ENCODE assay signal across 24 cellular contexts in genomic region chr1:68955424-68955823, GRCh38.
A peak's percentile ranks its signal among the peaks of the same experiment; 100 is the strongest.
DNase-seq lines count a peak whose midpoint lies in the region; ATAC-seq and TF ChIP-seq lines count a peak whose summit lies in the region.
"Had no signal": no experiment of that assay in that cellular context is flagged by ENCODE, and none has a peak within 500 bp of the region (broad histone marks: within the 10 kb centered on the region; RNA-seq: fewer than 3 reads in every experiment).

No MANE protein-coding gene starts in this region.

- H3K36me3 ChIP-seq in mammary epithelial cell (ENCODE audit: insufficient read depth, low read length) = no peaks in the 10 kb centered on the region
- H3K36me3 ChIP-seq: colonic mucosa, heart right ventricle, pancreas, upper lobe of left lung had no signal

- no peak overlapping the region for H3K9ac ChIP-seq in mammary epithelial cell (ENCODE audit: insufficient read depth, low read length)

- H3K36me3 Mint-ChIP-seq in MCF 10A (ENCODE audit: insufficient read depth, unreplicated experiment) = no peaks in the 10 kb centered on the region
- no peaks in the 10 kb centered on the region for H3K36me3 Mint-ChIP-seq in activated CD4-positive, alpha-beta memory T cell treated with anti-CD3 and anti-CD28 coated beads for 36 hours

- POLR2A ChIA-PET in MCF 10A (lab: Yijun Ruan, JAX) = no interaction called here
- POLR2A ChIA-PET in activated CD4-positive, alpha-beta memory T cell treated with anti-CD3 and anti-CD28 coated beads for 36 hours (lab: Charles Lee) = no interaction called here

- 70% methylated on average over 5 of the region's 5 CpGs for WGBS in mammary epithelial cell (ENCODE audit: low coverage, missing lambda C conversion rate)

- H3K27me3 ChIP-seq in mammary epithelial cell (ENCODE audit: insufficient read depth, low read length) = no peaks in the 10 kb centered on the region
- H3K27me3 ChIP-seq: colonic mucosa, foreskin keratinocyte, heart right ventricle, pancreas, upper lobe of left lung had no signal

- DNase-seq in MCF 10A (ENCODE audit: unreplicated experiment) = peak; percentile 11
- no peak for DNase-seq in mammary epithelial cell
- peak; percentile 71 for DNase-seq in NCI-H2029 treated with DMSO at 0.1 percent for 48 hours (lab: John Stamatoyannopoulos, UW)
- peak; percentile 55 for DNase-seq in astrocyte of the spinal cord (ENCODE audit: low read depth, low spot score)
- DNase-seq in stromal cell of bone marrow (ENCODE audit: low read depth) = peak; percentile 40
- no peak for DNase-seq in COR-L47 (lab: John Stamatoyannopoulos, UW)
- no peak for DNase-seq in activated CD4-positive, alpha-beta memory T cell treated with anti-CD3 and anti-CD28 coated beads for 36 hours
- DNase-seq: activated B cell treated with CpG ODN at 0.5 μM for 24 hours; activated naive CD4-positive, alpha-beta T cell; activated T-cell treated with anti-CD3 and anti-CD28 coated beads, Interleukin-2, amount 50 U/mL, for 72 hours; colonic mucosa; DMS79 treated with DMSO at 0.1 percent for 48 hours; effector memory CD4-positive, alpha-beta T cell; HCEC 1CT; pancreas; SIG-M5; stimulated activated CD4-positive, alpha-beta T cell treated with anti-CD3 and anti-CD28 coated beads, Interleukin-2, amount 100 ng/mL, for 24 hours; upper lobe of left lung had no signal

- H3K4me3 ChIP-seq in mammary epithelial cell (replicated peaks in 1 of 3; ENCODE audit: insufficient read depth in 1 of 3, low read depth in 2 of 3, low read length in 3 of 3) (no peak overlapping the region), astrocyte of the spinal cord (ENCODE audit: low read depth, low read length) (no peak overlapping the region)
- H3K4me3 ChIP-seq: colonic mucosa, heart right ventricle, K562, pancreas, upper lobe of left lung had no signal

- no peaks in the 10 kb centered on the region for H3K9me3 Mint-ChIP-seq in MCF 10A (ENCODE audit: unreplicated experiment)
- peaks cover 7% of the 10 kb centered on the region for H3K9me3 Mint-ChIP-seq in activated CD4-positive, alpha-beta memory T cell treated with anti-CD3 and anti-CD28 coated beads for 36 hours
- H3K9me3 Mint-ChIP-seq: activated B cell treated with CpG ODN at 0.5 μM for 24 hours had no signal

- in situ Hi-C loops in mammary epithelial cell (cut with MboI; ENCODE audit: low sequenced_read_pairs in 2 of 2) (no loop called here), astrocyte of the spinal cord (cut with HindIII; ENCODE audit: low sequenced_read_pairs) (no loop called here)

- no peaks in the 10 kb centered on the region for H4K20me1 ChIP-seq in mammary epithelial cell (ENCODE audit: insufficient read depth, low read length)

- TF ChIP-seq CTCF in MCF 10A (IDR thresholded peaks at IDR 0.05; ENCODE audit: unreplicated experiment) = no peak
- TF ChIP-seq CTCF in mammary epithelial cell (conservative IDR thresholded peaks at IDR 0.05 in 1 of 2, IDR thresholded peaks at IDR 0.05 in 1 of 2; ENCODE audit: extremely low read depth in 1 of 2, insufficient read depth in 1 of 2, low read depth in 1 of 2, low read length in 2 of 2) = no peak
- TF ChIP-seq CTCF in astrocyte of the spinal cord (IDR thresholded peaks at IDR 0.05; ENCODE audit: low read depth, low read length) = no peak

- no peak overlapping the region for H2AFZ ChIP-seq in mammary epithelial cell (ENCODE audit: low read depth, low read length)

- no peaks in the 10 kb centered on the region for H3K4me1 Mint-ChIP-seq in MCF 10A (ENCODE audit: insufficient read depth, unreplicated experiment)
- no peaks in the 10 kb centered on the region for H3K4me1 Mint-ChIP-seq in activated CD4-positive, alpha-beta memory T cell treated with anti-CD3 and anti-CD28 coated beads for 36 hours (ENCODE audit: low read depth)
- H3K4me1 Mint-ChIP-seq: activated B cell treated with CpG ODN at 0.5 μM for 24 hours, neural crest cell had no signal

- H3K79me2 ChIP-seq in mammary epithelial cell (ENCODE audit: insufficient read depth, low read length) = no peaks in the 10 kb centered on the region

- no peak overlapping the region for H3K4me2 ChIP-seq in mammary epithelial cell (ENCODE audit: insufficient read depth, low read depth, low read length)

- no peak overlapping the region for H3K27ac ChIP-seq in mammary epithelial cell (ENCODE audit: insufficient read depth, low read depth, low read length)
- H3K27ac ChIP-seq: colonic mucosa, foreskin keratinocyte, heart right ventricle, pancreas, upper lobe of left lung had no signal

- no peak overlapping the region for H3K27ac Mint-ChIP-seq in MCF 10A (ENCODE audit: low read depth, unreplicated experiment)
- no peak overlapping the region for H3K27ac Mint-ChIP-seq in activated CD4-positive, alpha-beta memory T cell treated with anti-CD3 and anti-CD28 coated beads for 36 hours
- H3K27ac Mint-ChIP-seq: activated B cell treated with CpG ODN at 0.5 μM for 24 hours; activated T-cell treated with anti-CD3 and anti-CD28 coated beads, Interleukin-2, amount 50 U/mL, for 72 hours had no signal

- H3K9me3 ChIP-seq in mammary epithelial cell (replicated peaks; ENCODE audit: insufficient read depth, low read length) = no peaks in the 10 kb centered on the region
- H3K9me3 ChIP-seq: colonic mucosa, pancreas, upper lobe of left lung had no signal

- ATAC-seq in GM18520 (IDR thresholded peaks at IDR 0.05; ENCODE audit: unreplicated experiment) = no peak
- ATAC-seq: activated T-cell treated with anti-CD3 and anti-CD28 coated beads, Interleukin-2, amount 50 U/mL, for 72 hours; K562; Panc1; pancreas had no signal

- peaks cover 6% of the 10 kb centered on the region for H3K4me1 ChIP-seq in mammary epithelial cell (ENCODE audit: insufficient read depth, low read length)
- H3K4me1 ChIP-seq: colonic mucosa, foreskin keratinocyte, heart right ventricle, pancreas, upper lobe of left lung had no signal

- intact Hi-C loops in MCF 10A (cut with micrococcal nuclease) (no loop called here), mammary epithelial cell (cut with micrococcal nuclease) (no loop called here)
- intact Hi-C loops in activated CD4-positive, alpha-beta memory T cell treated with anti-CD3 and anti-CD28 coated beads for 36 hours (cut with micrococcal nuclease) = no loop called here

- CTCF ChIA-PET in MCF 10A (lab: Yijun Ruan, JAX) (interaction anchor here (0.7 kb wide), 2 partner anchors 18 to 838 kb away, joined by 3 read pairs; no protein-coding TSS in a partner anchor), mammary epithelial cell (lab: Charles Lee; ENCODE audit: low non-redundant PET) (no interaction called here)
- CTCF ChIA-PET in activated CD4-positive, alpha-beta memory T cell treated with anti-CD3 and anti-CD28 coated beads for 36 hours (lab: Charles Lee) = no interaction called here

- H3K4me3 Mint-ChIP-seq in MCF 10A (ENCODE audit: unreplicated experiment) = no peak overlapping the region
- H3K4me3 Mint-ChIP-seq in activated CD4-positive, alpha-beta memory T cell treated with anti-CD3 and anti-CD28 coated beads for 36 hours = no peak overlapping the region
- H3K4me3 Mint-ChIP-seq: activated B cell treated with CpG ODN at 0.5 μM for 24 hours; activated T-cell treated with anti-CD3 and anti-CD28 coated beads, Interleukin-2, amount 50 U/mL, for 72 hours; neural crest cell had no signal

- BruUV-seq in MCF 10A (replicated peaks; lab: Mats Ljungman, UMichigan) = no TSS peak
- BruUV-seq in mammary epithelial cell (replicated peaks; lab: Mats Ljungman, UMichigan) = no TSS peak

- H3K27me3 Mint-ChIP-seq in MCF 10A (ENCODE audit: insufficient read depth, unreplicated experiment) = no peaks in the 10 kb centered on the region
- no peaks in the 10 kb centered on the region for H3K27me3 Mint-ChIP-seq in activated CD4-positive, alpha-beta memory T cell treated with anti-CD3 and anti-CD28 coated beads for 36 hours
- H3K27me3 Mint-ChIP-seq: activated B cell treated with CpG ODN at 0.5 μM for 24 hours had no signal

- dilution Hi-C loops in mammary epithelial cell (cut with HindIII; ENCODE audit: low sequenced_read_pairs) = no loop called here

Comparison
In these comparisons a context has a peak if more than half of its experiments do, and no peak if none do; other contexts are left out.
1. DNase-seq: peak in MCF 10A (single experiment), NCI-H2029 treated with DMSO at 0.1 percent for 48 hours (single experiment), astrocyte of the spinal cord (single experiment) and stromal cell of bone marrow (single experiment); none in mammary epithelial cell (single experiment), COR-L47 (single experiment) and activated CD4-positive, alpha-beta memory T cell treated with anti-CD3 and anti-CD28 coated beads for 36 hours (single experiment).